ENCODE assay signal across 8 cellular contexts in genomic region chr16:68085259-68086071, GRCh38. TPM values are rescaled to one million over a fixed set of nuclear protein-coding genes. Genes with fewer than 3 reads are reported as not detected.
DNase-seq lines count a peak whose midpoint lies in the region; ATAC-seq and TF ChIP-seq lines count a peak whose summit lies in the region.

TSS of gene NFATC3 (plus strand) at chr16:68085370. CDS start at chr16:68085682, 312 bp downstream.

- no peaks in the 10 kb centered on the region for H3K27me3 Mint-ChIP-seq in progenitor cell of endocrine pancreas

- H3K9me3 Mint-ChIP-seq in progenitor cell of endocrine pancreas (ENCODE audit: low read depth), result no peaks in the 10 kb centered on the region

- TF ChIP-seq CTCF in heart left ventricle (IDR thresholded peaks at IDR 0.05), result peak in 2 of 12 donors; percentile 16 to 29
- peak; percentile 9 for TF ChIP-seq CTCF in progenitor cell of endocrine pancreas (IDR thresholded peaks at IDR 0.05; ENCODE audit: unreplicated experiment)
- peak in 2 of 6 experiments; percentile 5 to 43 for TF ChIP-seq CTCF in upper lobe of left lung (IDR thresholded peaks at IDR 0.05)

- H3K4me3 ChIP-seq in GM08714 (ENCODE audit: low read length) (peak within 1 kb of the TSS; percentile 94), H7 (ENCODE audit: insufficient read depth, low read depth, low read length) (peak within 1 kb of the TSS; percentile 89), MG63 (peak within 1 kb of the TSS; percentile 69), heart left ventricle (peak within 1 kb of the TSS; percentile 70 to 95 (median 88)), upper lobe of left lung (peak within 1 kb of the TSS; percentile 66 to 80 (median 72))

- H3K27me3 ChIP-seq in H7 (ENCODE audit: control insufficient read depth, insufficient read depth, low read length) (no peaks in the 10 kb centered on the region), MG63 (no peaks in the 10 kb centered on the region), heart left ventricle (no peaks in the 10 kb centered on the region), upper lobe of left lung (no peaks in the 10 kb centered on the region)

- no peaks in the 10 kb centered on the region for H3K36me3 Mint-ChIP-seq in progenitor cell of endocrine pancreas (ENCODE audit: insufficient read depth)

- H3K27ac ChIP-seq in adipose tissue (ENCODE audit: low read depth, low read length), result peak within 1 kb of the TSS; percentile 83
- peak within 1 kb of the TSS; percentile 96 to 99 (median 98) for H3K27ac ChIP-seq in heart left ventricle
- peak within 1 kb of the TSS; percentile 93 to 100 (median 96) for H3K27ac ChIP-seq in upper lobe of left lung

- peak within 1 kb of the TSS; percentile 93 for H3K4me3 Mint-ChIP-seq in progenitor cell of endocrine pancreas (ENCODE audit: low read depth)

- DNase-seq in H7 (peak; percentile 95), MG63 (peak; percentile 95), T follicular helper cell (ENCODE audit: low read depth) (peak; percentile 99), heart left ventricle (peak; percentile 99), progenitor cell of endocrine pancreas (ENCODE audit: low spot score, unreplicated experiment) (peak; percentile 95), upper lobe of left lung (peak; percentile 99 to 100)

- 0% methylated on average over 89 to 104 of the region's 104 CpGs for WGBS in adipose tissue, 3 donors
- WGBS in heart left ventricle, 4 donors, result 0 to 1% (median 0%) methylated on average over 19 to 104 of the region's 104 CpGs
- WGBS in upper lobe of left lung, 2 donors, result 0% methylated on average over 20 to 40 of the region's 104 CpGs

- no peaks in the 10 kb centered on the region for H3K9me3 ChIP-seq in MG63
- no peaks in the 10 kb centered on the region for H3K9me3 ChIP-seq in heart left ventricle
- H3K9me3 ChIP-seq in upper lobe of left lung, result no peaks in the 10 kb centered on the region

- H3K36me3 ChIP-seq in H7 (replicated peaks; ENCODE audit: control insufficient read depth, insufficient read depth, low read length) (no peaks in the 10 kb centered on the region), MG63 (no peaks in the 10 kb centered on the region), heart left ventricle (no peaks in the 10 kb centered on the region), upper lobe of left lung (no peaks in the 10 kb centered on the region)

- H3K4me1 ChIP-seq in heart left ventricle (peaks cover 0 to 78% (median 55%) of the 10 kb centered on the region in 12 donors), upper lobe of left lung (peaks cover 62 to 77% (median 70%) of the 10 kb centered on the region in 4 donors)

- peak; percentile 87 to 93 (median 90) for ATAC-seq in heart left ventricle
- peak; percentile 94 to 96 for ATAC-seq in upper lobe of left lung (ENCODE audit: low FRiP score in 2 of 2)

- H3K27ac Mint-ChIP-seq in progenitor cell of endocrine pancreas, result peak within 1 kb of the TSS; percentile 97

- peaks cover 27% of the 10 kb centered on the region for H3K4me1 Mint-ChIP-seq in progenitor cell of endocrine pancreas (ENCODE audit: low read depth)

- intact Hi-C loops in heart left ventricle (cut with DNase I), result loop anchor here in 3 of 10 donors (5.0 to 10.0 kb wide), 3 partner anchors 57 to 239 kb away; no protein-coding TSS in a partner anchor

- TF ChIP-seq EP300 in upper lobe of left lung (IDR thresholded peaks at IDR 0.05), result no peak

- TF ChIP-seq POLR2A in heart left ventricle (IDR thresholded peaks at IDR 0.05), result peak in 1 of 2 donors; percentile 83
- peak in 2 of 4 donors; percentile 56 to 88 for TF ChIP-seq POLR2A in upper lobe of left lung (IDR thresholded peaks at IDR 0.05)

RNA-seq across cellular contexts. Expression of gene NFATC3, which starts in this region (rescaled TPM):
- total RNA-seq in H7 (2014; rRNA removed; shearing (Covaris generic)), result 22.9 and 27.7 TPM in 2 replicates
- 4.5 and 4.6 TPM in 2 replicates for total RNA-seq in MG63 (2014; rRNA removed; shearing (Covaris generic); ENCODE audit: low replicate concordance)
- 10 to 100 TPM in 2 of 3 donors, 1 to 10 TPM in 1; 5.9 to 12.5 (median 11.2) TPM for polyA plus RNA-seq in adipose tissue
- 10 to 100 TPM; 20.6 to 35.1 (median 28.8) TPM for total RNA-seq in heart left ventricle
- 10 to 100 TPM in 1 of 2 donors, 1 to 10 TPM in 1; 5.9 to 12.1 TPM for polyA plus RNA-seq in heart left ventricle
- total RNA-seq in progenitor cell of endocrine pancreas, result 48.7 and 51.8 TPM in 2 replicates
- total RNA-seq in upper lobe of left lung, result 10 to 100 TPM; 49.1 to 95.3 (median 68.0) TPM

Comparison
In these comparisons a context has a peak if more than half of its experiments do, and no peak if none do; other contexts are left out.
1. Peak in every context shown above with its lines: DNase-seq, ATAC-seq, H3K4me3 ChIP-seq and H3K27ac ChIP-seq.